Comparison of ENCODE assay signal across 29 cellular contexts in the genomic region with DNA sequence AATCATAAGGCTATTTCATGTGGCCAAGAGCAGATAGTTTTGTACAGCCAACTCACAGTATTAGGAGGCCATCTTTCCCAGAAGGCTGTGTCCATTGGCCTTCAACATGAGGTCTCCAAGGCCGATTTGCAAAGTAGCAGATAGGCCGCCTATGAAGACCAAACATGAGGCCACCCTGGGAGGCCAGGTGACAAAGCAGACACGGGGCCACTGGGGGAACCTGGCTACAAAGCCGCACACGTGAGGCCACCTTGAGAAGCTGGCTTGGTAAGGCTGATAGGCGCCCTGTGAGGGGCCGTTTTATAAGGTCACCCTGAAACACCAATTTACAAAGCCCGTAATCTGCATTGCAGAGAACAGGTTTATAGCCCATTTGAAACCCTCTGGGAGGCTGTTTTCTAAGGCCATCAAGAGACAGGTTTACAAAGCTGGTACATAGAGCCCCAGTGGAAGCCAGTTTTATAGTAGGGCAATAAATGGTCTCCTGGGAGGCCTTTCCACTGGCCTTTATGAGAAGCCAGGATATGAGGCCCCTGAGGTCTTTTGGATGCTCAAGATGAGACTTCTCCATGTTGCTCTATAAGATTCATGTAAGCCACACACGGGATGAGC. TPM values are rescaled to one million over a fixed set of nuclear protein-coding genes. Genes with fewer than 3 reads are reported as not detected.
A peak's percentile ranks its signal among the peaks of the same experiment; 100 is the strongest.
DNase-seq lines count a peak whose midpoint lies in the region; ATAC-seq, FAIRE-seq and TF ChIP-seq lines count a peak whose summit lies in the region.
"Had no signal": no experiment of that assay in that cellular context is flagged by ENCODE, and none has a peak within 500 bp of the region (broad histone marks: within the 10 kb centered on the region; RNA-seq: fewer than 3 reads in every experiment).

No MANE protein-coding gene starts in this region.

- H3K9me3 ChIP-seq in DND-41 (ENCODE audit: insufficient read depth, low read length, severe bottlenecking), result no peaks in the 10 kb centered on the region
- no peaks in the 10 kb centered on the region for H3K9me3 ChIP-seq in Peyer's patch
- no peaks in the 10 kb centered on the region for H3K9me3 ChIP-seq in pancreas

- no peaks in the 10 kb centered on the region for H4K20me1 ChIP-seq in DND-41 (ENCODE audit: insufficient read depth, low read length)

- no peak overlapping the region for H3K4me3 Mint-ChIP-seq in HFFc6
- H3K4me3 Mint-ChIP-seq: CD4-positive, alpha-beta memory T cell had no signal

- 43 to 49% methylated on average over 9 of the region's 9 CpGs for WGBS in pancreas, 2 donors

- no peak overlapping the region for H3K4me2 ChIP-seq in DND-41 (ENCODE audit: insufficient read depth, low read length)

- H3K4me1 ChIP-seq in DND-41 (ENCODE audit: insufficient read depth, low read length), result peaks cover 13% of the 10 kb centered on the region
- H3K4me1 ChIP-seq in Peyer's patch, result peaks cover 5 to 26% (median 8%) of the 10 kb centered on the region in 4 donors
- H3K4me1 ChIP-seq in pancreas, result peaks cover 52 to 77% (median 68%) of the 10 kb centered on the region in 3 donors

- no peak overlapping the region for H3K27ac Mint-ChIP-seq in HFFc6

- no peak overlapping the region for H3K4me3 ChIP-seq in DND-41 (ENCODE audit: low read depth in 1 of 2, low read length in 2 of 2)
- no peak overlapping the region for H3K4me3 ChIP-seq in Peyer's patch
- H3K4me3 ChIP-seq in pancreas, result no peak overlapping the region
- H3K4me3 ChIP-seq: GM12878 had no signal

- intact Hi-C loops in left colon (cut with DNase I, micrococcal nuclease) (no loop called here), pancreas (cut with DNase I) (no loop called here)

- FAIRE-seq in pancreas (lab: Jason Lieb, UNC), result no peak
- FAIRE-seq: A204.1, GM12878, HTR-8/SVneo had no signal

- no peak overlapping the region for H3K9ac ChIP-seq in DND-41 (ENCODE audit: low read depth, low read length)

- H3K27ac ChIP-seq in DND-41 (ENCODE audit: low read length) (0 out of 2 replicates have a peak overlapping the region, but pooled peaks have one; percentile 8), Peyer's patch (peak overlapping the region in 3 of 4 donors; percentile 54 to 86 (median 75)), pancreas (peak overlapping the region; percentile 74 to 89 (median 82))

- peaks cover 22% of the 10 kb centered on the region for H3K79me2 ChIP-seq in DND-41 (ENCODE audit: insufficient read depth, low read length)

- H3K36me3 ChIP-seq in DND-41 (ENCODE audit: insufficient read depth, low read length), result peaks cover 29% of the 10 kb centered on the region
- peaks cover 0 to 23% (median 0%) of the 10 kb centered on the region in 3 donors for H3K36me3 ChIP-seq in Peyer's patch
- H3K36me3 ChIP-seq in pancreas, result no peaks in the 10 kb centered on the region

- H3K27me3 Mint-ChIP-seq in HFFc6 (ENCODE audit: insufficient read depth), result no peaks in the 10 kb centered on the region; the same call in none of the 2 replicates
- H3K27me3 Mint-ChIP-seq: CD4-positive, alpha-beta memory T cell had no signal

- peaks cover 10% of the 10 kb centered on the region for H3K4me1 Mint-ChIP-seq in HFFc6 (ENCODE audit: low read depth)

- H3K9me3 Mint-ChIP-seq in HFFc6, result no peaks in the 10 kb centered on the region
- H3K9me3 Mint-ChIP-seq: CD4-positive, alpha-beta memory T cell had no signal

- no peaks in the 10 kb centered on the region for H3K36me3 Mint-ChIP-seq in HFFc6 (ENCODE audit: low read depth)

- TF ChIP-seq POLR2A in Peyer's patch (IDR thresholded peaks at IDR 0.05), result no peak

- ATAC-seq in DND-41 (ENCODE audit: insufficient read depth, low read depth), result no peak
- ATAC-seq in left colon, result peak; percentile 48
- no peak for ATAC-seq in pancreas
- ATAC-seq in HG03159 (IDR thresholded peaks at IDR 0.05; ENCODE audit: unreplicated experiment), result no peak
- ATAC-seq: GM12878, Panc1 had no signal

- DNase-seq in DND-41 (no peak), Peyer's patch (no peak), left colon (no peak), pancreas (peak in 1 of 6 donors; percentile 29), ecto neural progenitor cell (ENCODE audit: low spot score) (no peak), NCI-H1092 treated with DMSO at 0.1 percent for 48 hours (lab: John Stamatoyannopoulos, UW) (no peak), HFFc6 (no peak)
- DNase-seq: C1 segment of cervical spinal cord; CD4-positive, alpha-beta memory T cell; COR-L47; EL; GDM1; GOT3; HCEC 1CT; IMR-90; KG1; MM.1S; NCI-H1417; NCI-H1694; NCI-H2081; NCI-H2227 treated with DMSO at 0.1 percent for 48 hours; NCI-H510A; NCI-H69; SHP77 treated with DMSO at 0.1 percent for 48 hours had no signal

- H2AFZ ChIP-seq in DND-41 (ENCODE audit: low read depth, low read length), result no peak overlapping the region

- H3K27me3 ChIP-seq in DND-41 (ENCODE audit: insufficient read depth, low read length, poor library complexity), result no peaks in the 10 kb centered on the region
- H3K27me3 ChIP-seq in Peyer's patch, result no peaks in the 10 kb centered on the region
- no peaks in the 10 kb centered on the region for H3K27me3 ChIP-seq in pancreas

- TF ChIP-seq CTCF in DND-41 (IDR thresholded peaks at IDR 0.05; ENCODE audit: borderline replicate concordance, extremely low read depth, low read length, poor library complexity, severe bottlenecking) (no peak), Peyer's patch (IDR thresholded peaks at IDR 0.05) (no peak), pancreas (IDR thresholded peaks at IDR 0.05) (no peak), HFFc6 (IDR thresholded peaks at IDR 0.05) (no peak)

RNA-seq across cellular contexts. Expression of a gene that starts 4.9 kb away (rescaled TPM):
- 100 to 1,000 TPM in 1 of 4 donors, 10 to 100 TPM in 3; 22.3 to 130 (median 40.9) TPM for total RNA-seq in Peyer's patch
- total RNA-seq in left colon, result 1 to 10 TPM; 8.8 to 9.6 TPM
- 1 to 10 TPM; 4.7 to 7.4 (median 6.3) TPM for total RNA-seq in pancreas
- 10 to 100 TPM; 12.4 to 17.7 TPM for polyA plus RNA-seq in pancreas
- total RNA-seq in HFFc6 (2021; fragmentation: NEBNext Ultra II Directional; extraction: Animal tissue kit (Norgen Biotek cat#: 25700)), result 1 to 10 TPM; 4.1 to 5.8 (median 4.9) TPM

Comparison
In these comparisons a context has a peak if more than half of its experiments do, and no peak if none do; other contexts are left out.
1. H3K27ac ChIP-seq: peak in every context shown above with its lines; median percentile 82 in pancreas; 75 in Peyer's patch; 8 in DND-41.